Comparison of ENCODE assay signal across 8 cellular contexts in genomic region chr12:118052324-118053070, GRCh38. TPM values are rescaled to one million over a fixed set of nuclear protein-coding genes. Genes with fewer than 3 reads are reported as not detected.
DNase-seq lines count a peak whose midpoint lies in the region; ATAC-seq and TF ChIP-seq lines count a peak whose summit lies in the region.

No MANE protein-coding gene starts in this region.

- intact Hi-C loops in breast epithelium (cut with DNase I; ENCODE audit: low total_unique reads), result no loop called here

- TF ChIP-seq CTCF in breast epithelium (IDR thresholded peaks at IDR 0.05), result no peak

- no peaks in the 10 kb centered on the region for H3K9me3 ChIP-seq in breast epithelium

- peaks cover 0 to 3% of the 10 kb centered on the region in 2 donors for H3K4me1 ChIP-seq in breast epithelium

- H3K27ac ChIP-seq in breast epithelium (peak overlapping the region; percentile 61 to 78), layer of hippocampus (ENCODE audit: low read depth, low read length) (peak overlapping the region; percentile 49)

- no peaks in the 10 kb centered on the region for H3K36me3 ChIP-seq in breast epithelium

- no peak for TF ChIP-seq POLR2A in breast epithelium (IDR thresholded peaks at IDR 0.05)

- DNase-seq in AML-193 (lab: John Stamatoyannopoulos, UW) (peak; percentile 17 to 34), LHCN-M2 (ENCODE audit: low read depth) (peak; percentile 97), breast epithelium (ENCODE audit: low spot score in 2 of 2) (peak; percentile 63 to 85), OCI-M1 (lab: John Stamatoyannopoulos, UW) (no peak)
- DNase-seq in stimulated activated naive CD8-positive, alpha-beta T cell treated with anti-CD3 and anti-CD28 coated beads, Interleukin-15, Interleukin-2, amounts not matched to agents 100 U/mL and 50 U/mL, for 24 hours, result peak; percentile 51

- H3K27me3 ChIP-seq in breast epithelium, result no peaks in the 10 kb centered on the region
- H3K27me3 ChIP-seq in layer of hippocampus (ENCODE audit: control insufficient read depth, insufficient read depth, low read length), result no peaks in the 10 kb centered on the region

- peak; percentile 73 for ATAC-seq in stimulated activated naive CD8-positive, alpha-beta T cell treated with anti-CD3 and anti-CD28 coated beads, Interleukin-15, Interleukin-2, amounts not matched to agents 100 U/mL and 50 U/mL, for 24 hours
- ATAC-seq in HG03439 (IDR thresholded peaks at IDR 0.05; ENCODE audit: unreplicated experiment), result no peak
- ATAC-seq in HG03139 (IDR thresholded peaks at IDR 0.05; ENCODE audit: unreplicated experiment), result no peak

- no peak overlapping the region for H3K4me3 ChIP-seq in breast epithelium

RNA-seq across cellular contexts. Expression of gene WSB2, which starts 8.5 kb away (rescaled TPM):
- total RNA-seq in LHCN-M2 (2014; rRNA removed) (126 and 131 TPM in 2 replicates), breast epithelium (10 to 100 TPM; 26.2 to 51.4 (median 40.0) TPM)
- polyA plus RNA-seq in LHCN-M2 (2012), result 96.6 TPM

RNA-seq across cellular contexts. Expression of gene RFC5, which starts 36.0 kb away (rescaled TPM):
- 39.2 and 47.5 TPM in 2 replicates for total RNA-seq in LHCN-M2 (2014; rRNA removed)
- 12.9 TPM for polyA plus RNA-seq in LHCN-M2 (2012)
- total RNA-seq in breast epithelium, result 10 to 100 TPM in 2 of 3 donors, 1 to 10 TPM in 1; 9.3 to 19.3 (median 16.1) TPM

RNA-seq across cellular contexts. Expression of gene VSIG10, which starts 51.3 kb away (rescaled TPM):
- total RNA-seq in LHCN-M2 (2014; rRNA removed), result 17.1 and 20.8 TPM in 2 replicates
- polyA plus RNA-seq in LHCN-M2 (2012), result 5.1 TPM
- total RNA-seq in breast epithelium, result 10 to 100 TPM; 30.2 to 39.3 (median 34.1) TPM
